ENCODE assay signal across 11 cellular contexts in genomic region chr15:72554471-72555425, GRCh38.
DNase-seq lines count a peak whose midpoint lies in the region; ATAC-seq and TF ChIP-seq lines count a peak whose summit lies in the region.
"Had no signal": no experiment of that assay in that cellular context is flagged by ENCODE, and none has a peak within 500 bp of the region (broad histone marks: within the 10 kb centered on the region; RNA-seq: fewer than 3 reads in every experiment).

No MANE protein-coding gene starts in this region.

- no peak for TF ChIP-seq CTCF in AG04450 (IDR thresholded peaks at IDR 0.05; ENCODE audit: low read depth, low read length)
- no peak for TF ChIP-seq CTCF in mesothelial cell of epicardium (IDR thresholded peaks at IDR 0.05; ENCODE audit: unreplicated experiment)

- H3K27ac ChIP-seq in AG04450 (ENCODE audit: low read depth, low read length) (peak overlapping the region; percentile 72), SJSA1 (peak overlapping the region; percentile 63)
- H3K27ac ChIP-seq: BLaER1 treated with 17β-estradiol and CSF1 and Interleukin-3, amounts not matched to agents 10 nM and 100 nM had no signal

- H3K27me3 Mint-ChIP-seq in activated naive CD8-positive, alpha-beta T cell treated with anti-CD3 and anti-CD28 coated beads, Interleukin-2, amount 50 U/mL, for 24 hours: no peaks in the 10 kb centered on the region
- H3K27me3 Mint-ChIP-seq in mesothelial cell of epicardium (ENCODE audit: low read depth): no peaks in the 10 kb centered on the region

- no peaks in the 10 kb centered on the region for H3K9me3 Mint-ChIP-seq in activated naive CD8-positive, alpha-beta T cell treated with anti-CD3 and anti-CD28 coated beads, Interleukin-2, amount 50 U/mL, for 24 hours
- H3K9me3 Mint-ChIP-seq in mesothelial cell of epicardium: peaks cover 2% of the 10 kb centered on the region

- DNase-seq in AG04450 (ENCODE audit: low read depth, low spot score): peak; percentile 38
- peak; percentile 78 to 86 for DNase-seq in SJSA1 (ENCODE audit: low read depth in 1 of 2, low spot score in 2 of 2)
- peak; percentile 29 for DNase-seq in activated naive CD8-positive, alpha-beta T cell treated with anti-CD3 and anti-CD28 coated beads, Interleukin-2, amount 50 U/mL, for 24 hours
- DNase-seq in mesothelial cell of epicardium (ENCODE audit: low spot score in 2 of 2, unreplicated experiment in 2 of 2): no peak
- DNase-seq in SIG-M5 treated with dmso at 0.1 percent for 504 hours (lab: John Stamatoyannopoulos, UW; ENCODE audit: unreplicated experiment): no peak
- DNase-seq in HuH-7 (ENCODE audit: low spot score): no peak
- DNase-seq: NCI-H2171 treated with DMSO at 0.1 percent for 48 hours, retina had no signal

- H3K4me3 ChIP-seq in AG04450 (ENCODE audit: low read depth, low read length) (no peak overlapping the region), SJSA1 (no peak overlapping the region)
- H3K4me3 ChIP-seq: BLaER1 treated with 17β-estradiol and CSF1 and Interleukin-3, amounts not matched to agents 10 nM and 100 nM had no signal

- CTCF ChIA-PET in AG04450 (lab: Charles Lee): interaction anchor here (2.5 kb wide), 1 partner anchor 45 kb away, joined by 8 read pairs; no protein-coding TSS in a partner anchor

- H3K4me1 Mint-ChIP-seq in activated naive CD8-positive, alpha-beta T cell treated with anti-CD3 and anti-CD28 coated beads, Interleukin-2, amount 50 U/mL, for 24 hours: peaks cover 12% of the 10 kb centered on the region
- peaks cover 3% of the 10 kb centered on the region for H3K4me1 Mint-ChIP-seq in mesothelial cell of epicardium

- peaks cover 15% of the 10 kb centered on the region for H3K4me1 ChIP-seq in SJSA1 (replicated peaks)

- H3K4me3 Mint-ChIP-seq in activated naive CD8-positive, alpha-beta T cell treated with anti-CD3 and anti-CD28 coated beads, Interleukin-2, amount 50 U/mL, for 24 hours: no peak overlapping the region
- no peak overlapping the region for H3K4me3 Mint-ChIP-seq in mesothelial cell of epicardium

- peak; percentile 82 for ATAC-seq in activated naive CD8-positive, alpha-beta T cell treated with anti-CD3 and anti-CD28 coated beads, Interleukin-2, amount 50 U/mL, for 24 hours
- ATAC-seq in GM19324 (IDR thresholded peaks at IDR 0.05; ENCODE audit: low FRiP score, unreplicated experiment) (no peak), HG02610 (IDR thresholded peaks at IDR 0.05; ENCODE audit: unreplicated experiment) (no peak)

- POLR2A ChIA-PET in AG04450 (lab: Yijun Ruan, JAX): no interaction called here

- H3K27me3 ChIP-seq in AG04450 (ENCODE audit: control insufficient read depth, insufficient read depth, low read length) (no peaks in the 10 kb centered on the region), SJSA1 (replicated peaks) (no peaks in the 10 kb centered on the region)
- H3K27me3 ChIP-seq: BLaER1 treated with 17β-estradiol and CSF1 and Interleukin-3, amounts not matched to agents 10 nM and 100 nM had no signal

- H3K9me3 ChIP-seq in AG04450 (ENCODE audit: control insufficient read depth, insufficient read depth, low read length): no peaks in the 10 kb centered on the region
- H3K9me3 ChIP-seq in SJSA1 (replicated peaks): no peaks in the 10 kb centered on the region
- H3K9me3 ChIP-seq: BLaER1 treated with 17β-estradiol and CSF1 and Interleukin-3, amounts not matched to agents 10 nM and 100 nM had no signal

- H3K36me3 ChIP-seq in SJSA1: peaks cover 25% of the 10 kb centered on the region

- H3K36me3 Mint-ChIP-seq in activated naive CD8-positive, alpha-beta T cell treated with anti-CD3 and anti-CD28 coated beads, Interleukin-2, amount 50 U/mL, for 24 hours (ENCODE audit: low read depth): peaks cover 40% of the 10 kb centered on the region
- peaks cover 30% of the 10 kb centered on the region for H3K36me3 Mint-ChIP-seq in mesothelial cell of epicardium

- H3K27ac Mint-ChIP-seq in activated naive CD8-positive, alpha-beta T cell treated with anti-CD3 and anti-CD28 coated beads, Interleukin-2, amount 50 U/mL, for 24 hours: peak overlapping the region; percentile 75
- H3K27ac Mint-ChIP-seq in mesothelial cell of epicardium: peak overlapping the region; percentile 54

Comparison
In these comparisons a context has a peak if more than half of its experiments do, and no peak if none do; other contexts are left out.
1. DNase-seq: peak in AG04450 (single experiment), SJSA1 (2 of 2) and activated naive CD8-positive, alpha-beta T cell treated with anti-CD3 and anti-CD28 coated beads, Interleukin-2, amount 50 U/mL, for 24 hours (single experiment); none in mesothelial cell of epicardium (0 of 2), SIG-M5 treated with dmso at 0.1 percent for 504 hours (single experiment) and HuH-7 (single experiment).